1 cellular context compared by ENCODE assay signal in the genomic region with DNA sequence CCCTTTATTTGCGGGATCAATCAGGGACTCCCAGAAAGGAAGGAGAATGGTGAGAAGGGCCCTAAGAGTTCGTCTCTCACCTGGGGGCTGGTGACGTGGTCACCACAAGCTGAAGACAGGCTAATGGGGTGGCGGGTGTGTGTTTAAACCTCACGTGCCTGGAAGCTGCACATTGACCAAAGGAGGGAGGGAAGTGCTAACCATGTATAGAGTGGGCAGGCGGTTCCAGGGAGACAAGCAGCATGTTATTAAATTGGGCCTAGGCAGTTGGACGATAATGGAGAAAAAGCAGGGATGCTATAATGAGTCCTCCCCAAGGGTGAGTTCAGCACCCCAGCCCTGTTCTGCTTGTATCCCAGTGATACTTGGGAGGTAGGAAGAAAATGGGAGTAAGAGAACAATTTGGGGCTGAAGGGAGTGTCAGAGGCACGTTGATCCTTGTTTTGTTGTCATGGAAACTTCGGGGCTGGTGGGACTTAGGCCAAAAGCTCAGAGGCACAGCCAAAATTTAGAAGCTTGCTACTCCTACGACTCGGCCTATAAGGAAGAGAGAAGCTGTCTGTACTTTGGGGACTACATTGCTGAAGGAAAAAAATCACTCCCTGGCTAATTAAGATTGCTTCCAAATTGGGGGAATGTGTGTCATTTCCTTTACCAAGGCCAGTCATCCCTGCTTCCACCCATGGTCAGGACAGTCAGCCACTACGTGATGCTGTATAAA.
TF ChIP-seq lines count a peak whose summit lies in the region.

No MANE protein-coding gene starts in this region.

TF ChIP-seq in HCT116, 20 proteins besides CTCF, POLR2A, EP300 and RAD21 (continued from another document):
- TF ChIP-seq JUND (IDR thresholded peaks at IDR 0.05): no peak
- TF ChIP-seq SIN3A (IDR thresholded peaks at IDR 0.05; ENCODE audit: low read depth): no peak
